Comparison of ENCODE assay signal across 9 cellular contexts in genomic region chr12:91778091-91778819, GRCh38.
DNase-seq lines count a peak whose midpoint lies in the region; ATAC-seq and TF ChIP-seq lines count a peak whose summit lies in the region.
"Had no signal": no experiment of that assay in that cellular context is flagged by ENCODE, and none has a peak within 500 bp of the region (broad histone marks: within the 10 kb centered on the region; RNA-seq: fewer than 3 reads in every experiment).

No MANE protein-coding gene starts in this region.

- peaks cover 26% of the 10 kb centered on the region for H3K4me1 Mint-ChIP-seq in T-helper 2 cell treated with Interferon-gamma antibody and Interleukin-4, amounts not matched to agents 5 μg/mL and 100 μg/mL, for 36 hours (ENCODE audit: low read depth)
- H3K4me1 Mint-ChIP-seq in memory B cell = peaks cover 9% of the 10 kb centered on the region

- peak overlapping the region; percentile 85 for H3K27ac Mint-ChIP-seq in T-helper 2 cell treated with Interferon-gamma antibody and Interleukin-4, amounts not matched to agents 5 μg/mL and 100 μg/mL, for 36 hours
- peak overlapping the region; percentile 94 for H3K27ac Mint-ChIP-seq in memory B cell

- ATAC-seq in GM18870 (IDR thresholded peaks at IDR 0.05; ENCODE audit: unreplicated experiment) = peak; percentile 39
- peak; percentile 52 for ATAC-seq in HG02798 (IDR thresholded peaks at IDR 0.05; ENCODE audit: poor library complexity, unreplicated experiment)
- ATAC-seq in memory B cell (ENCODE audit: low read depth) = peak; percentile 84

- in situ Hi-C loops in ACHN (cut with HindIII; ENCODE audit: low pct_ligation_motif_present, low pct_unique_long_range_greater_than_20kb, low sequenced_read_pairs) = no loop called here

- H3K27me3 ChIP-seq in tibial nerve = no peaks in the 10 kb centered on the region

- H3K36me3 ChIP-seq in tibial nerve = no peaks in the 10 kb centered on the region

- no peak for TF ChIP-seq EP300 in tibial nerve (IDR thresholded peaks at IDR 0.05)

- no peaks in the 10 kb centered on the region for H3K9me3 ChIP-seq in tibial nerve

- peak overlapping the region in 2 of 4 donors; percentile 34 to 50 for H3K27ac ChIP-seq in tibial nerve

- DNase-seq in T-helper 2 cell treated with Interferon-gamma antibody and Interleukin-4, amounts not matched to agents 5 μg/mL and 100 μg/mL, for 36 hours (ENCODE audit: low spot score) = no peak
- peak in 1 of 2 donors; percentile 16 for DNase-seq in memory B cell (ENCODE audit: low spot score in 2 of 2)
- DNase-seq in HuH-7 (ENCODE audit: low spot score) = no peak
- no peak for DNase-seq in tibial nerve (ENCODE audit: low spot score in 2 of 2)
- no peak for DNase-seq in ACHN
- no peak for DNase-seq in NK-92 (lab: John Stamatoyannopoulos, UW; ENCODE audit: unreplicated experiment)

- WGBS in tibial nerve, 2 donors = 37 to 41% methylated on average over 3 of the region's 3 CpGs

- TF ChIP-seq CTCF in tibial nerve (IDR thresholded peaks at IDR 0.05) = no peak

- H3K36me3 Mint-ChIP-seq in T-helper 2 cell treated with Interferon-gamma antibody and Interleukin-4, amounts not matched to agents 5 μg/mL and 100 μg/mL, for 36 hours (ENCODE audit: low read depth) = no peaks in the 10 kb centered on the region
- no peaks in the 10 kb centered on the region for H3K36me3 Mint-ChIP-seq in memory B cell

- peaks cover 0 to 23% (median 11%) of the 10 kb centered on the region in 4 donors for H3K4me1 ChIP-seq in tibial nerve

- peak overlapping the region; percentile 81 for H3K4me3 Mint-ChIP-seq in T-helper 2 cell treated with Interferon-gamma antibody and Interleukin-4, amounts not matched to agents 5 μg/mL and 100 μg/mL, for 36 hours
- peak overlapping the region; percentile 50 for H3K4me3 Mint-ChIP-seq in memory B cell

- H3K9me3 Mint-ChIP-seq in T-helper 2 cell treated with Interferon-gamma antibody and Interleukin-4, amounts not matched to agents 5 μg/mL and 100 μg/mL, for 36 hours = no peaks in the 10 kb centered on the region
- H3K9me3 Mint-ChIP-seq in memory B cell = no peaks in the 10 kb centered on the region

- no peak for TF ChIP-seq POLR2A in tibial nerve (IDR thresholded peaks at IDR 0.05)

- H3K4me3 ChIP-seq in tibial nerve = no peak overlapping the region
- H3K4me3 ChIP-seq: lung had no signal

- H3K27me3 Mint-ChIP-seq in T-helper 2 cell treated with Interferon-gamma antibody and Interleukin-4, amounts not matched to agents 5 μg/mL and 100 μg/mL, for 36 hours (ENCODE audit: low read depth) = peaks cover 3% of the 10 kb centered on the region
- H3K27me3 Mint-ChIP-seq in memory B cell = peaks cover 2% of the 10 kb centered on the region
